ENCODE assay signal across 15 cellular contexts in the genomic region with DNA sequence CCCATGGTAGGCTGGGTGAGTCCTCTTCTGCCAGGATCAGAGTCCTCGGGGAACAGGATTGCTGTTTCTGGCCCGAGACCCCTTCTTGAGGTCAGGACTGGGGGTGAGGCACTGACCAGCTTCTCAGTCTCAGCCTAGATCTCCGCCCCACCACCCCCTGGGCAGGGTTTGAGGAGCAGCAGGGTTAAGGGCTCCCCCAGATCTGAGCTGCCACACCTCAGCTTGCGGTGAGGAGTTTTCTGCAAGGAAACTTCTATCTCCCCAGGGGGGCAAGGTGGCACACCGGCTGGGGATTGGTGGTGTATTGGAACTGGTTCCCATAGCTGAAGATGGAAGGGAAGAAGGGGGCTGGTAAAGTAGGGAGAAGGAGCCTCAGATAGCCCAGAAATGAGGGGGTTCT. TPM values are rescaled to one million over a fixed set of nuclear protein-coding genes. Genes with fewer than 3 reads are reported as not detected.
DNase-seq lines count a peak whose midpoint lies in the region; ATAC-seq and TF ChIP-seq lines count a peak whose summit lies in the region.
"Had no signal": no experiment of that assay in that cellular context is flagged by ENCODE, and none has a peak within 500 bp of the region (broad histone marks: within the 10 kb centered on the region; RNA-seq: fewer than 3 reads in every experiment).

No MANE protein-coding gene starts in this region.

- H3K27me3 Mint-ChIP-seq in CD8-positive, alpha-beta memory T cell: peaks cover 12 to 22% of the 10 kb centered on the region in 2 donors

- peak; percentile 33 for DNase-seq in activated CD8-positive, alpha-beta memory T cell treated with anti-CD3 and anti-CD28 coated beads, Interleukin-2, amount 50 U/mL, for 48 hours
- no peak for DNase-seq in activated CD8-positive, alpha-beta memory T cell treated with anti-CD3 and anti-CD28 coated beads for 24 hours
- DNase-seq in Panc1 (ENCODE audit: low read depth, low spot score) (no peak), islet precursor cell (peak; percentile 39), sciatic nerve (ENCODE audit: low spot score) (peak; percentile 47), ACHN (no peak), NCI-H2081 treated with DMSO at 0.1 percent for 48 hours (lab: John Stamatoyannopoulos, UW) (no peak)
- DNase-seq in CD8-positive, alpha-beta memory T cell: no peak
- DNase-seq: BE2C; CD4-positive, alpha-beta memory T cell; COR-L47; DND-41; GDM1 had no signal

- CTCF ChIA-PET in Panc1 (lab: Charles Lee): no interaction called here
- CTCF ChIA-PET in CD8-positive, alpha-beta memory T cell (lab: Charles Lee): no interaction called here

- no peak for TF ChIP-seq CTCF in Panc1 (IDR thresholded peaks at IDR 0.05)

- no peaks in the 10 kb centered on the region for H3K36me3 Mint-ChIP-seq in CD8-positive, alpha-beta memory T cell
- H3K36me3 Mint-ChIP-seq: CD4-positive, alpha-beta memory T cell had no signal

- peaks cover 13% of the 10 kb centered on the region for H3K27me3 ChIP-seq in Panc1 (ENCODE audit: control insufficient read depth, insufficient read depth, low read length)
- no peaks in the 10 kb centered on the region for H3K27me3 ChIP-seq in CD8-positive, alpha-beta memory T cell (ENCODE audit: insufficient read depth, low read length, poor library complexity, severe bottlenecking)
- H3K27me3 ChIP-seq: BE2C had no signal

- H3K4me1 Mint-ChIP-seq in CD8-positive, alpha-beta memory T cell: no peaks in the 10 kb centered on the region

- no peak overlapping the region for H3K27ac ChIP-seq in Panc1 (ENCODE audit: low read length)
- no peak overlapping the region for H3K27ac ChIP-seq in CD8-positive, alpha-beta memory T cell (ENCODE audit: low read depth, low read length)
- H3K27ac ChIP-seq: 22Rv1, C4-2B had no signal

- POLR2A ChIA-PET in Panc1 (lab: Charles Lee): no interaction called here
- POLR2A ChIA-PET in CD8-positive, alpha-beta memory T cell (lab: Charles Lee): no interaction called here

- ATAC-seq in Panc1: 0 out of 2 replicates have a peak, but pooled peaks have one; percentile 10
- no peak for ATAC-seq in sciatic nerve

- H3K4me3 ChIP-seq in Panc1 (ENCODE audit: low read depth in 2 of 2, low read length in 2 of 2): no peak overlapping the region
- H3K4me3 ChIP-seq in CD8-positive, alpha-beta memory T cell (ENCODE audit: low read length): no peak overlapping the region

- H3K4me3 Mint-ChIP-seq in CD8-positive, alpha-beta memory T cell: no peak overlapping the region
- H3K4me3 Mint-ChIP-seq: CD4-positive, alpha-beta memory T cell had no signal

- in situ Hi-C loops in Panc1 (cut with HindIII; ENCODE audit: low pct_unique_long_range_greater_than_20kb, low sequenced_read_pairs): no loop called here
- in situ Hi-C loops in ACHN (cut with HindIII; ENCODE audit: low pct_ligation_motif_present, low pct_unique_long_range_greater_than_20kb, low sequenced_read_pairs): no loop called here

- H3K27ac Mint-ChIP-seq in CD8-positive, alpha-beta memory T cell: no peak overlapping the region
- H3K27ac Mint-ChIP-seq: CD4-positive, alpha-beta memory T cell had no signal

- H3K36me3 ChIP-seq in Panc1 (ENCODE audit: control insufficient read depth, insufficient read depth, low read length): no peaks in the 10 kb centered on the region
- no peaks in the 10 kb centered on the region for H3K36me3 ChIP-seq in CD8-positive, alpha-beta memory T cell (ENCODE audit: insufficient read depth, low read length)
- H3K36me3 ChIP-seq: BE2C had no signal

- intact Hi-C loops in Panc1 (cut with micrococcal nuclease; ENCODE audit: unreplicated experiment): no loop called here
- intact Hi-C loops in sciatic nerve (cut with DNase I): no loop called here

- H3K9me3 ChIP-seq in Panc1 (ENCODE audit: control insufficient read depth, insufficient read depth, low read depth, low read length): no peaks in the 10 kb centered on the region
- H3K9me3 ChIP-seq in CD8-positive, alpha-beta memory T cell (ENCODE audit: low read length): no peaks in the 10 kb centered on the region
- H3K9me3 ChIP-seq: BE2C had no signal

- peaks cover 0 to under 1% (median 0%) of the 10 kb centered on the region in 5 donors for H3K9me3 Mint-ChIP-seq in CD8-positive, alpha-beta memory T cell
- H3K9me3 Mint-ChIP-seq: CD4-positive, alpha-beta memory T cell had no signal

- no peaks in the 10 kb centered on the region for H3K4me1 ChIP-seq in Panc1 (ENCODE audit: control insufficient read depth, insufficient read depth, low read length)
- H3K4me1 ChIP-seq in CD8-positive, alpha-beta memory T cell (ENCODE audit: insufficient read depth, low read length): no peaks in the 10 kb centered on the region

- no TSS peak for BruUV-seq in Panc1 (replicated peaks; lab: Mats Ljungman, UMichigan)

RNA-seq across cellular contexts. Expression of gene CHST8, which starts 19.5 kb away (rescaled TPM):
- total RNA-seq in Panc1 (2021; ENCODE audit: unreplicated experiment) (0.28 TPM), sciatic nerve (0.62 TPM)
- polyA plus RNA-seq in Panc1 (2012; ENCODE audit: insufficient read length): not detected
- not detected for total RNA-seq in CD8-positive, alpha-beta memory T cell
- not detected for polyA plus RNA-seq in CD8-positive, alpha-beta memory T cell
- total RNA-seq: CD4-positive, alpha-beta memory T cell had no signal
- polyA plus RNA-seq: CD4-positive, alpha-beta memory T cell had no signal

Comparison
In these comparisons a context has a peak if more than half of its experiments do, and no peak if none do; other contexts are left out.
1. DNase-seq: peak in activated CD8-positive, alpha-beta memory T cell treated with anti-CD3 and anti-CD28 coated beads, Interleukin-2, amount 50 U/mL, for 48 hours (single experiment), islet precursor cell (single experiment) and sciatic nerve (single experiment); none in activated CD8-positive, alpha-beta memory T cell treated with anti-CD3 and anti-CD28 coated beads for 24 hours (single experiment), Panc1 (single experiment), ACHN (single experiment), CD8-positive, alpha-beta memory T cell (0 of 5) and NCI-H2081 treated with DMSO at 0.1 percent for 48 hours (single experiment).